ENCODE assay signal across 10 cellular contexts in genomic region chr7:97025983-97026704, GRCh38. TPM values are rescaled to one million over a fixed set of nuclear protein-coding genes. Genes with fewer than 3 reads are reported as not detected.
A peak's percentile ranks its signal among the peaks of the same experiment; 100 is the strongest.
DNase-seq lines count a peak whose midpoint lies in the region; ATAC-seq and TF ChIP-seq lines count a peak whose summit lies in the region.
"Had no signal": no experiment of that assay in that cellular context is flagged by ENCODE, and none has a peak within 500 bp of the region (broad histone marks: within the 10 kb centered on the region; RNA-seq: fewer than 3 reads in every experiment).

No MANE protein-coding gene starts in this region.

- H3K4me3 Mint-ChIP-seq in GM23338, result peak overlapping the region; percentile 67
- peak overlapping the region; percentile 71 to 80 (median 79) for H3K4me3 Mint-ChIP-seq in T-cell
- no peak overlapping the region for H3K4me3 Mint-ChIP-seq in activated CD4-positive, alpha-beta memory T cell treated with anti-CD3 and anti-CD28 coated beads for 36 hours

- no peaks in the 10 kb centered on the region for H3K9me2 ChIP-seq in GM23338 (ENCODE audit: insufficient read depth)

- H3K9ac ChIP-seq in parathyroid adenoma, result no peak overlapping the region

- H3K27ac Mint-ChIP-seq in GM23338, result no peak overlapping the region
- H3K27ac Mint-ChIP-seq in T-cell, result peak overlapping the region in 1 of 2 donors; percentile 55
- H3K27ac Mint-ChIP-seq in activated CD4-positive, alpha-beta memory T cell treated with anti-CD3 and anti-CD28 coated beads for 36 hours, result no peak overlapping the region

- DNase-seq in GM23338 (ENCODE audit: low spot score) (peak; percentile 38), T-cell (peak in 6 of 34 experiments; percentile 5 to 23 (median 12)), head of caudate nucleus (peak in 23 of 42 donors; percentile 16 to 61 (median 36)), NCI-H146 treated with DMSO at 0.1 percent for 48 hours (lab: John Stamatoyannopoulos, UW; ENCODE audit: unreplicated experiment) (no peak), NCI-H345 treated with DMSO at 0.1 percent for 48 hours (lab: John Stamatoyannopoulos, UW; ENCODE audit: unreplicated experiment) (no peak), GM13977 (ENCODE audit: low spot score) (no peak)
- no peak for DNase-seq in activated CD4-positive, alpha-beta memory T cell treated with anti-CD3 and anti-CD28 coated beads for 36 hours
- DNase-seq: Karpas-422 had no signal

- H3K4me1 Mint-ChIP-seq in GM23338, result peaks cover 55% of the 10 kb centered on the region
- peaks cover 54 to 58% (median 55%) of the 10 kb centered on the region in 3 donors for H3K4me1 Mint-ChIP-seq in T-cell
- H3K4me1 Mint-ChIP-seq in activated CD4-positive, alpha-beta memory T cell treated with anti-CD3 and anti-CD28 coated beads for 36 hours (ENCODE audit: low read depth), result peaks cover 50% of the 10 kb centered on the region

- peaks cover 98% of the 10 kb centered on the region for H3K27me3 ChIP-seq in GM23338 (ENCODE audit: insufficient read depth)
- peaks cover 16% of the 10 kb centered on the region for H3K27me3 ChIP-seq in parathyroid adenoma (ENCODE audit: control insufficient read depth, insufficient read depth, low read length)

- no peak overlapping the region for H3K27ac ChIP-seq in GM23338 (ENCODE audit: low read depth)
- no peak overlapping the region for H3K27ac ChIP-seq in parathyroid adenoma

- H3K9me3 Mint-ChIP-seq in GM23338, result no peaks in the 10 kb centered on the region; the same call in 1 of the 3 replicates
- H3K9me3 Mint-ChIP-seq in T-cell, result no peaks in the 10 kb centered on the region
- H3K9me3 Mint-ChIP-seq in activated CD4-positive, alpha-beta memory T cell treated with anti-CD3 and anti-CD28 coated beads for 36 hours, result no peaks in the 10 kb centered on the region

- H3K4me2 ChIP-seq in GM23338, result peak overlapping the region; percentile 90
- peak overlapping the region; percentile 29 for H3K4me2 ChIP-seq in parathyroid adenoma (ENCODE audit: low read length)

- H3K4me1 ChIP-seq in GM23338 (ENCODE audit: insufficient read depth) (peaks cover 58% of the 10 kb centered on the region), parathyroid adenoma (peaks cover 5% of the 10 kb centered on the region)

- H3K36me3 ChIP-seq in GM23338 (ENCODE audit: insufficient read depth) (no peaks in the 10 kb centered on the region), parathyroid adenoma (ENCODE audit: control insufficient read depth, insufficient read depth, low read length) (no peaks in the 10 kb centered on the region)

- intact Hi-C loops in head of caudate nucleus (cut with DNase I), result loop anchor here (2.0 to 10.0 kb wide), 5 partner anchors 611 to 1109 kb away; no protein-coding TSS in a partner anchor
- intact Hi-C loops in activated CD4-positive, alpha-beta memory T cell treated with anti-CD3 and anti-CD28 coated beads for 36 hours (cut with micrococcal nuclease), result loop anchor here (2.0 to 10.0 kb wide), 4 partner anchors 21 to 531 kb away; partner anchors contain the start of gene DLX6

- H3K36me3 Mint-ChIP-seq in GM23338 (ENCODE audit: low read depth), result no peaks in the 10 kb centered on the region
- no peaks in the 10 kb centered on the region for H3K36me3 Mint-ChIP-seq in T-cell
- no peaks in the 10 kb centered on the region for H3K36me3 Mint-ChIP-seq in activated CD4-positive, alpha-beta memory T cell treated with anti-CD3 and anti-CD28 coated beads for 36 hours

- no peaks in the 10 kb centered on the region for H3K79me2 ChIP-seq in GM23338 (replicated peaks; ENCODE audit: insufficient read depth)
- no peaks in the 10 kb centered on the region for H3K79me2 ChIP-seq in parathyroid adenoma

- peaks cover 9% of the 10 kb centered on the region for H4K20me1 ChIP-seq in GM23338 (replicated peaks; ENCODE audit: insufficient read depth)

- TF ChIP-seq CTCF in GM23338 (conservative IDR thresholded peaks at IDR 0.05; ENCODE audit: low read depth in 2 of 2), result no peak
- no peak for TF ChIP-seq CTCF in parathyroid adenoma (IDR thresholded peaks at IDR 0.05)
- TF ChIP-seq CTCF in GM13977 (IDR thresholded peaks at IDR 0.05; ENCODE audit: extremely low read depth, insufficient read depth, missing control alignments), result no peak

- peak overlapping the region; percentile 59 for H3K4me3 ChIP-seq in GM23338
- no peak overlapping the region for H3K4me3 ChIP-seq in parathyroid adenoma (ENCODE audit: low read depth, low read length)

- POLR2A ChIA-PET in T-cell (lab: Charles Lee), result no interaction called here
- POLR2A ChIA-PET in activated CD4-positive, alpha-beta memory T cell treated with anti-CD3 and anti-CD28 coated beads for 36 hours (lab: Charles Lee), result interaction anchor here (0.6 kb wide), 1 partner anchor 680 kb away, joined by 3 read pairs; no protein-coding TSS in a partner anchor

- CTCF ChIA-PET in T-cell (lab: Charles Lee), result interaction anchor here (0.6 to 2.5 kb wide), 8 partner anchors 9 to 1111 kb away, joined by 3 to 28 read pairs (median 10); no protein-coding TSS in a partner anchor
- CTCF ChIA-PET in activated CD4-positive, alpha-beta memory T cell treated with anti-CD3 and anti-CD28 coated beads for 36 hours (lab: Charles Lee), result interaction anchor here (0.8 to 5.8 kb wide), 8 partner anchors 10 to 1110 kb away, joined by 3 to 50 read pairs (median 11); partner anchors contain the start of gene DLX6

- no peak; the same call in 2 of the 3 replicates for ATAC-seq in GM23338
- peak; percentile 32 to 72 (median 44) for ATAC-seq in T-cell (replicated peaks in 1 of 4)

- no peaks in the 10 kb centered on the region for H3K9me3 ChIP-seq in parathyroid adenoma (ENCODE audit: control insufficient read depth, low read length)

- in situ Hi-C loops in GM13977 (cut with MboI; ENCODE audit: low pct_unique_long_range_greater_than_20kb, low sequenced_read_pairs, unreplicated experiment), result loop anchor here (25.0 kb wide), 2 partner anchors 964 to 1114 kb away; no protein-coding TSS in a partner anchor

- H2AFZ ChIP-seq in GM23338, result no peak overlapping the region
- H2AFZ ChIP-seq in parathyroid adenoma, result peak overlapping the region; percentile 59

- H3K27me3 Mint-ChIP-seq in GM23338 (ENCODE audit: insufficient read depth, low read depth, poor library complexity), result peaks cover 72% of the 10 kb centered on the region
- peaks cover 65 to 76% of the 10 kb centered on the region in 2 donors for H3K27me3 Mint-ChIP-seq in T-cell
- H3K27me3 Mint-ChIP-seq in activated CD4-positive, alpha-beta memory T cell treated with anti-CD3 and anti-CD28 coated beads for 36 hours, result peaks cover 63% of the 10 kb centered on the region

- H3F3A ChIP-seq in GM23338 (replicated peaks; ENCODE audit: low read depth), result peaks cover 24% of the 10 kb centered on the region

TF ChIP-seq in GM23338, 12 proteins besides CTCF, POLR2A, EP300 and RAD21 (continues in another document):
- TF ChIP-seq EZH2 (IDR thresholded peaks at IDR 0.05; ENCODE audit: low read depth, unreplicated experiment), result peak; percentile 95
- TF ChIP-seq ZNF331 (CRISPR knock-in tag; IDR thresholded peaks at IDR 0.05; ENCODE audit: low read depth), result no peak
- peak; percentile 54 for TF ChIP-seq EZH2phosphoT487 (IDR thresholded peaks at IDR 0.05; ENCODE audit: unreplicated experiment)

RNA-seq across cellular contexts. Expression of gene DLX5, which starts 1.5 kb away (rescaled TPM):
- not detected in 2 replicates for total RNA-seq in GM23338 (2014; rRNA removed; shearing (Covaris generic))
- polyA plus RNA-seq in GM23338 (2016; fragmentation: Nextera tagmentation; extraction: Ambion mirVana), result not detected in 2 replicates
- total RNA-seq in T-cell, result not detected
- total RNA-seq in activated CD4-positive, alpha-beta memory T cell treated with anti-CD3 and anti-CD28 coated beads for 36 hours, result not detected

RNA-seq across cellular contexts. Expression of gene DLX6, which starts 20.8 kb away (rescaled TPM):
- total RNA-seq in GM23338 (2014; rRNA removed; shearing (Covaris generic)), result not detected in 2 replicates
- polyA plus RNA-seq in GM23338 (2016; fragmentation: Nextera tagmentation; extraction: Ambion mirVana), result not detected in 2 replicates
- total RNA-seq in T-cell, result not detected
- total RNA-seq in activated CD4-positive, alpha-beta memory T cell treated with anti-CD3 and anti-CD28 coated beads for 36 hours, result not detected
- polyA plus RNA-seq: fibroblast of lung had no signal

Comparison
In these comparisons a context has a peak if more than half of its experiments do, and no peak if none do; other contexts are left out.
1. DNase-seq: peak in GM23338 (single experiment) and head of caudate nucleus (23 of 42); none in NCI-H146 treated with DMSO at 0.1 percent for 48 hours (single experiment), activated CD4-positive, alpha-beta memory T cell treated with anti-CD3 and anti-CD28 coated beads for 36 hours (single experiment), NCI-H345 treated with DMSO at 0.1 percent for 48 hours (single experiment) and GM13977 (single experiment).